In the genomic region with DNA sequence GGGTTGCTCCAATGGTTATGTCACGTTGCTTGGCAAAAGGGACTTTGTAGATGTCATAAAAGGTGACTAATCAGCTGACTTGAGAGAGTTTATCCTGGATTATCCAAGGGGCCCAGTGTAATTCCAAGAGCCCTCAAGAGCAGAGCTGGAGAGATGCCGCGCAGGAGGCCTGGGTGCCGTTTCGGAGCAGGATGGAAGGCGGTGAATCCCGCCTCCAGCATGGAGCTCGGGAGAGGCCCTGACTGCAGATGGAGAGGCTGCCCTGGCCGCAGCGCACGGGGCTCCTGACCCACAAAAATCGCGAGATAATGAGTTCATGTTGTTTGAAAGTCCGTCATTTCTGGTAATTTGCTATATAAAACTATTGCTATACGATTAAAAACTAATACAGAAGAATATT, we compare ENCODE assay signal across 25 cellular contexts.
"Had no signal": no experiment of that assay in that cellular context is flagged by ENCODE, and none has a peak within 500 bp of the region (broad histone marks: within the 10 kb centered on the region; RNA-seq: fewer than 3 reads in every experiment).

No MANE protein-coding gene starts in this region.

- ATAC-seq: heart left ventricle; mucosa of descending colon; naive thymus-derived CD4-positive, alpha-beta T cell; natural killer cell treated with Interleukin-12 subunit alpha and Interleukin-12 subunit beta and Interleukin-15 and Interleukin-18, amount 100 ng/mL, for 72 hours; right cardiac atrium; sciatic nerve; stimulated activated memory B cell treated with anti-CD40 and anti-IgM and Interleukin-4, amounts not matched to agents 10 μg/mL and 1 μg/mL and 100 μg/mL, for 72 hours; stimulated activated naive CD8-positive, alpha-beta T cell treated with anti-CD3 and anti-CD28 coated beads, Interleukin-15, Interleukin-2, amounts not matched to agents 100 U/mL and 50 U/mL, for 24 hours had no signal

- DNase-seq: heart left ventricle; hypothalamus; immature natural killer cell; left ventricle myocardium inferior; mesendoderm; midbrain; mucosa of descending colon; naive thymus-derived CD4-positive, alpha-beta T cell; ovary; right cardiac atrium; stimulated activated CD4-positive, alpha-beta T cell treated with anti-CD3 and anti-CD28 coated beads, Interleukin-1b, Interleukin-23, amount 100 ng/mL, for 48 hours; stimulated activated CD4-positive, alpha-beta T cell treated with anti-CD3 and anti-CD28 coated beads, Interleukin-2, amount 100 ng/mL, for 48 hours; stimulated activated CD4-positive, alpha-beta T cell treated with anti-CD3 and anti-CD28 coated beads, Interleukin-4, amount 100 ng/mL, for 4 hours; stimulated activated CD8-positive, alpha-beta memory T cell treated with anti-CD3 and anti-CD28 coated beads, Interleukin-4, amount 100 ng/mL, for 48 hours; stimulated activated naive CD8-positive, alpha-beta T cell treated with anti-CD3 and anti-CD28 coated beads, Interleukin-15, Interleukin-2, amounts not matched to agents 100 U/mL and 50 U/mL, for 24 hours; stomach; testis; thyroid gland; transverse colon had no signal

- H3K36me3 ChIP-seq: left ventricle myocardium inferior, ovary, thyroid gland, transverse colon, upper lobe of left lung had no signal

- H3K4me3 ChIP-seq: heart left ventricle, left ventricle myocardium inferior, lung, mucosa of descending colon, ovary, skin epidermis, stomach, testis, thyroid gland, transverse colon, upper lobe of left lung had no signal

- H3K27ac ChIP-seq: heart left ventricle, left ventricle myocardium inferior, ovary, skin epidermis, stomach, testis, thyroid gland, transverse colon, upper lobe of left lung had no signal

- H3K27me3 ChIP-seq: heart left ventricle, ovary, stomach, testis, thyroid gland, transverse colon, upper lobe of left lung had no signal

- H3K9me3 ChIP-seq: heart left ventricle, left ventricle myocardium inferior, mucosa of descending colon, ovary, stomach, testis, thyroid gland, transverse colon, upper lobe of left lung had no signal
